Comparison of ENCODE assay signal across 20 cellular contexts in genomic region chr13:72986197-72986596, GRCh38.
DNase-seq lines count a peak whose midpoint lies in the region; ATAC-seq and TF ChIP-seq lines count a peak whose summit lies in the region.
"Had no signal": no experiment of that assay in that cellular context is flagged by ENCODE, and none has a peak within 500 bp of the region (broad histone marks: within the 10 kb centered on the region; RNA-seq: fewer than 3 reads in every experiment).

No MANE protein-coding gene starts in this region.

- dilution Hi-C loops in mammary epithelial cell (cut with HindIII; ENCODE audit: low sequenced_read_pairs) = no loop called here

- no peaks in the 10 kb centered on the region for H3K9me3 Mint-ChIP-seq in Caco-2 (ENCODE audit: unreplicated experiment)
- H3K9me3 Mint-ChIP-seq: CD14-positive monocyte; CD4-positive, alpha-beta memory T cell; H9; IgD-negative memory B cell had no signal

- no peaks in the 10 kb centered on the region for H3K79me2 ChIP-seq in osteoblast (ENCODE audit: insufficient read depth, low read length)
- H3K79me2 ChIP-seq in MM.1S (ENCODE audit: low read length) = no peaks in the 10 kb centered on the region
- no peaks in the 10 kb centered on the region for H3K79me2 ChIP-seq in mammary epithelial cell (ENCODE audit: insufficient read depth, low read length)

- in situ Hi-C loops in mammary epithelial cell (cut with MboI; ENCODE audit: low sequenced_read_pairs in 2 of 2) = no loop called here

- no peaks in the 10 kb centered on the region for H3K27me3 Mint-ChIP-seq in Caco-2 (ENCODE audit: insufficient read depth, unreplicated experiment)
- H3K27me3 Mint-ChIP-seq: CD4-positive, alpha-beta memory T cell; IgD-negative memory B cell had no signal

- H3K27me3 ChIP-seq in Caco-2 (replicated peaks; ENCODE audit: control insufficient read depth, insufficient read depth, low read length) (no peaks in the 10 kb centered on the region), left lung (no peaks in the 10 kb centered on the region), osteoblast (ENCODE audit: insufficient read depth, low read length) (no peaks in the 10 kb centered on the region), upper lobe of right lung (no peaks in the 10 kb centered on the region), MM.1S (replicated peaks; ENCODE audit: insufficient read depth, low read length) (no peaks in the 10 kb centered on the region), mammary epithelial cell (ENCODE audit: insufficient read depth, low read length) (no peaks in the 10 kb centered on the region)
- H3K27me3 ChIP-seq: BLaER1 had no signal

- BruUV-seq in Caco-2 (replicated peaks; lab: Mats Ljungman, UMichigan) = no TSS peak
- BruUV-seq in mammary epithelial cell (replicated peaks; lab: Mats Ljungman, UMichigan) = no TSS peak

- H3K4me2 ChIP-seq in osteoblast (ENCODE audit: insufficient read depth, low read length) = no peak overlapping the region
- H3K4me2 ChIP-seq in MM.1S (ENCODE audit: low read depth, low read length) = no peak overlapping the region
- no peak overlapping the region for H3K4me2 ChIP-seq in mammary epithelial cell (ENCODE audit: insufficient read depth, low read depth, low read length)
- H3K4me2 ChIP-seq: A549, BLaER1 had no signal

- peak; percentile 65 for ATAC-seq in left lung
- ATAC-seq in upper lobe of right lung = peak; percentile 69
- no peak for ATAC-seq in GM21447 (IDR thresholded peaks at IDR 0.05; ENCODE audit: unreplicated experiment)
- ATAC-seq: A549, GM12878 had no signal

- H3K36me3 Mint-ChIP-seq in Caco-2 (ENCODE audit: insufficient read depth, unreplicated experiment) = peaks cover 8% of the 10 kb centered on the region

- CTCF ChIA-PET in Caco-2 (lab: Charles Lee) = interaction anchor here (0.7 kb wide), 1 partner anchor 127 kb away, joined by 3 read pairs; no protein-coding TSS in a partner anchor
- CTCF ChIA-PET in mammary epithelial cell (lab: Charles Lee; ENCODE audit: low non-redundant PET) = no interaction called here

- H3K36me3 ChIP-seq in Caco-2 (ENCODE audit: control insufficient read depth, insufficient read depth, low read length) (no peaks in the 10 kb centered on the region), left lung (no peaks in the 10 kb centered on the region), osteoblast (ENCODE audit: insufficient read depth, low read length) (no peaks in the 10 kb centered on the region), upper lobe of right lung (no peaks in the 10 kb centered on the region), MM.1S (replicated peaks; ENCODE audit: insufficient read depth, low read length) (no peaks in the 10 kb centered on the region), mammary epithelial cell (ENCODE audit: insufficient read depth, low read length) (no peaks in the 10 kb centered on the region)
- H3K36me3 ChIP-seq: BLaER1 had no signal

- peaks cover 44% of the 10 kb centered on the region for H3K4me1 ChIP-seq in Caco-2
- H3K4me1 ChIP-seq in left lung = no peaks in the 10 kb centered on the region
- H3K4me1 ChIP-seq in osteoblast (ENCODE audit: insufficient read depth, low read length) = peaks cover 15% of the 10 kb centered on the region
- no peaks in the 10 kb centered on the region for H3K4me1 ChIP-seq in upper lobe of right lung
- no peaks in the 10 kb centered on the region for H3K4me1 ChIP-seq in MM.1S (ENCODE audit: low read length)
- H3K4me1 ChIP-seq in mammary epithelial cell (ENCODE audit: insufficient read depth, low read length) = no peaks in the 10 kb centered on the region
- H3K4me1 ChIP-seq: BLaER1 had no signal

- H3K27ac ChIP-seq in left lung = no peak overlapping the region
- no peak overlapping the region for H3K27ac ChIP-seq in osteoblast (ENCODE audit: low read depth, low read length)
- H3K27ac ChIP-seq in upper lobe of right lung = peak overlapping the region; percentile 31
- no peak overlapping the region for H3K27ac ChIP-seq in MM.1S (ENCODE audit: low read length)
- H3K27ac ChIP-seq in mammary epithelial cell (ENCODE audit: insufficient read depth, low read depth, low read length) = no peak overlapping the region
- H3K27ac ChIP-seq: 22Rv1, A549, BLaER1 had no signal

- no peaks in the 10 kb centered on the region for H3K4me1 Mint-ChIP-seq in Caco-2 (ENCODE audit: low read depth, unreplicated experiment)
- H3K4me1 Mint-ChIP-seq: CD14-positive monocyte; CD4-positive, alpha-beta memory T cell; H9; IgD-negative memory B cell had no signal

- H3K4me3 ChIP-seq in Caco-2 (ENCODE audit: low read depth, low read length) (no peak overlapping the region), left lung (no peak overlapping the region), osteoblast (ENCODE audit: insufficient read depth, low read length) (no peak overlapping the region), upper lobe of right lung (no peak overlapping the region), MM.1S (ENCODE audit: low read length) (no peak overlapping the region), mammary epithelial cell (replicated peaks in 1 of 3; ENCODE audit: insufficient read depth in 1 of 3, low read depth in 2 of 3, low read length in 3 of 3) (no peak overlapping the region)
- H3K4me3 ChIP-seq: A549, BLaER1, GM12878 had no signal

- intact Hi-C loops in Caco-2 (cut with micrococcal nuclease; ENCODE audit: unreplicated experiment) (loop anchor here (2.0 to 5.0 kb wide), 3 partner anchors 17 to 411 kb away; partner anchors contain the start of gene KLF5), left lung (cut with DNase I) (no loop called here), upper lobe of right lung (cut with DNase I) (no loop called here), mammary epithelial cell (cut with micrococcal nuclease) (no loop called here)

- no peaks in the 10 kb centered on the region for H3F3A ChIP-seq in MM.1S (ENCODE audit: insufficient read depth, low read length)

- H3K4me3 Mint-ChIP-seq in Caco-2 (ENCODE audit: unreplicated experiment) = no peak overlapping the region
- H3K4me3 Mint-ChIP-seq: CD14-positive monocyte; CD4-positive, alpha-beta memory T cell; H9; IgD-negative memory B cell had no signal

- 100% methylated on average over 1 of the region's 1 CpG for WGBS in mammary epithelial cell (ENCODE audit: low coverage, missing lambda C conversion rate)

- POLR2A ChIA-PET in Caco-2 (lab: Charles Lee) = no interaction called here

- H3K9me3 ChIP-seq in Caco-2 (0 out of 2 replicates have a peak, but pooled peaks cover 3% of the 10 kb centered on the region), left lung (no peaks in the 10 kb centered on the region), osteoblast (ENCODE audit: low read depth, low read length) (no peaks in the 10 kb centered on the region), upper lobe of right lung (no peaks in the 10 kb centered on the region), MM.1S (replicated peaks; ENCODE audit: insufficient read depth, low read length) (no peaks in the 10 kb centered on the region), mammary epithelial cell (replicated peaks; ENCODE audit: insufficient read depth, low read length) (no peaks in the 10 kb centered on the region)
- H3K9me3 ChIP-seq: A549, BLaER1 had no signal

- H3K9ac ChIP-seq in MM.1S (ENCODE audit: low read length) = no peak overlapping the region
- no peak overlapping the region for H3K9ac ChIP-seq in mammary epithelial cell (ENCODE audit: insufficient read depth, low read length)
- H3K9ac ChIP-seq: BLaER1 had no signal

- H2AFZ ChIP-seq in osteoblast (ENCODE audit: low read length) (no peak overlapping the region), MM.1S (ENCODE audit: low read length) (no peak overlapping the region), mammary epithelial cell (ENCODE audit: low read depth, low read length) (no peak overlapping the region)

- H4K20me1 ChIP-seq in osteoblast (ENCODE audit: insufficient read depth, low read length) (no peaks in the 10 kb centered on the region), MM.1S (ENCODE audit: insufficient read depth, low read length) (no peaks in the 10 kb centered on the region), mammary epithelial cell (ENCODE audit: insufficient read depth, low read length) (no peaks in the 10 kb centered on the region)
- H4K20me1 ChIP-seq: BLaER1 had no signal

- TF ChIP-seq CTCF in Caco-2 (IDR thresholded peaks at IDR 0.05; ENCODE audit: insufficient read depth in 1 of 2, low read depth in 1 of 2, low read length in 1 of 2, severe bottlenecking in 1 of 2, unreplicated experiment in 1 of 2) (no peak), left lung (IDR thresholded peaks at IDR 0.05) (no peak), osteoblast (IDR thresholded peaks at IDR 0.05; ENCODE audit: extremely low read depth, low read depth, low read length) (no peak), upper lobe of right lung (IDR thresholded peaks at IDR 0.05) (no peak), MM.1S (IDR thresholded peaks at IDR 0.05; ENCODE audit: low read length) (no peak), mammary epithelial cell (conservative IDR thresholded peaks at IDR 0.05 in 1 of 2, IDR thresholded peaks at IDR 0.05 in 1 of 2; ENCODE audit: extremely low read depth in 1 of 2, insufficient read depth in 1 of 2, low read depth in 1 of 2, low read length in 2 of 2) (no peak)

- peak overlapping the region; percentile 32 for H3K27ac Mint-ChIP-seq in Caco-2 (ENCODE audit: unreplicated experiment)
- H3K27ac Mint-ChIP-seq: CD14-positive monocyte; CD4-positive, alpha-beta memory T cell; IgD-negative memory B cell had no signal

- no peaks in the 10 kb centered on the region for H3K9me2 ChIP-seq in MM.1S (replicated peaks; ENCODE audit: insufficient read depth, low read length)

- DNase-seq in Caco-2 (no peak), left lung (no peak), osteoblast (ENCODE audit: insufficient read length, low spot score, missing footprints) (peak; percentile 26), upper lobe of right lung (no peak), MM.1S (no peak), mammary epithelial cell (no peak)
- DNase-seq: AML-193; Calu3; CD4-positive, alpha-beta memory T cell; DMS79 treated with DMSO at 0.1 percent for 48 hours; GOT3; H9; KBM-7 had no signal
